ENCODE assay signal across 8 cellular contexts in the genomic region with DNA sequence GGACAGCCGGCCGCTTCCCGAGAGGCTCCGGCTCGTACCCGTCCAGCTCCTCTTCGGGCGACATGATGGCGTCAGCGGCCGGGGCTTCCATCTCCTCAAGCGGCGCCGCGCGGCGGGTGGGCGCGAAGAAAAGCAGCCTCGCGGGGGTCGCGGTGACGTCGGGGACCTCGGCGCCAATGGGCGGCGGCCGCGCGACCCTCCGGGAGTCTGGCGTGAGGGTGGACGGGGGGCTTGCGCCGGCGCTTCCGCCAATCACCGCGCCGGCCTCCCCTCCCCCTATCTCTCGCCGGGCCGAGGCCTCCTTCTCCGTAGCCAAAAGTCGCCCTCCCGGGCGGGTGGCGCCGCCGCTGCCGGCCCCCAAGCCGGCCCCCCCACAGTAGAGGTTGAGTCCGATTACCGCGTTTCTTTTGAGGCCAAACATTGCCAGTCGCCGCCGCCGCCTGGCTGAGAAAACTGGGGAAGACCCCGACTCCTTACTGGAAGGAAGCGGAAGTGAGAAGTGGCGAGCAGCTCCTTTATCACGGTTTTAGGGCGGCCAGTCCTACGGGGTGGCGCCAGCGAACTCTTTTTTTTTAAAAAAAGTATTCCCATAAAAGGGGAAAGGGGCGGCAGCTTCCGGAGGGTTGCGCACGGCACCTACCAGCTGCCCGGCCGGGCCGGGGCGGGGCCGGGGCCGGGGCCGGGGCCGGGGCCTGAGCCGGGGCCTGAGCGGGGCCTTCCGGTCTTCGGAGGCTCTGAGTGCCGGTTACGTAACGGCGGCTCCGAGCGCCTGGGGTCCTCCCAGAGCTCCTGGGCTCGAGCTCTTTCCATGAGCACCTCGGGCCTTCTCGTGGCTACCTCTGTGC. TPM values are rescaled to one million over a fixed set of nuclear protein-coding genes. Genes with fewer than 3 reads are reported as not detected.
DNase-seq lines count a peak whose midpoint lies in the region; ATAC-seq and TF ChIP-seq lines count a peak whose summit lies in the region.

A gene (minus strand): TSS at position 501 of the 845 bp plus-strand sequence. CDS start 80 bp downstream, at position 421.

- peaks cover 25 to 39% (median 29%) of the 10 kb centered on the region in 7 donors for H3K4me1 Mint-ChIP-seq in naive thymus-derived CD4-positive, alpha-beta T cell
- H3K4me1 Mint-ChIP-seq in stimulated activated memory B cell treated with anti-CD40 and anti-IgM and Interleukin-4, amounts not matched to agents 10 μg/mL and 1 μg/mL and 100 μg/mL, for 72 hours = peaks cover 41% of the 10 kb centered on the region

- no peak for TF ChIP-seq CTCF in DND-41 (IDR thresholded peaks at IDR 0.05; ENCODE audit: borderline replicate concordance, extremely low read depth, low read length, poor library complexity, severe bottlenecking)

- POLR2A ChIA-PET in naive thymus-derived CD4-positive, alpha-beta T cell (lab: Charles Lee) = interaction anchor here (0.8 to 18.9 kb wide), 17 partner anchors 10 to 578 kb away, joined by 3 to 1237 read pairs (median 5); a partner anchor contains a TSS

- intact Hi-C loops in naive thymus-derived CD4-positive, alpha-beta T cell (cut with micrococcal nuclease) = loop anchor here (1.0 to 2.0 kb wide), 9 partner anchors 12 to 343 kb away; a partner anchor contains a TSS

- H3K9me3 Mint-ChIP-seq in naive thymus-derived CD4-positive, alpha-beta T cell = peaks cover 0 to 9% (median 0%) of the 10 kb centered on the region in 11 donors
- no peaks in the 10 kb centered on the region for H3K9me3 Mint-ChIP-seq in stimulated activated memory B cell treated with anti-CD40 and anti-IgM and Interleukin-4, amounts not matched to agents 10 μg/mL and 1 μg/mL and 100 μg/mL, for 72 hours

- peak within 1 kb of the TSS; percentile 88 for H3K27ac ChIP-seq in DND-41 (ENCODE audit: low read length)
- H3K27ac ChIP-seq in naive thymus-derived CD4-positive, alpha-beta T cell (ENCODE audit: low read depth, low read length) = peak within 1 kb of the TSS; percentile 97

- peak within 1 kb of the TSS; percentile 96 to 99 (median 98) for H3K27ac Mint-ChIP-seq in naive thymus-derived CD4-positive, alpha-beta T cell
- peak within 1 kb of the TSS; percentile 95 for H3K27ac Mint-ChIP-seq in stimulated activated memory B cell treated with anti-CD40 and anti-IgM and Interleukin-4, amounts not matched to agents 10 μg/mL and 1 μg/mL and 100 μg/mL, for 72 hours

- H2AFZ ChIP-seq in DND-41 (ENCODE audit: low read depth, low read length) = peak within 1 kb of the TSS; percentile 80

- no peaks in the 10 kb centered on the region for H3K27me3 ChIP-seq in DND-41 (ENCODE audit: insufficient read depth, low read length, poor library complexity)
- no peaks in the 10 kb centered on the region for H3K27me3 ChIP-seq in naive thymus-derived CD4-positive, alpha-beta T cell (ENCODE audit: control insufficient read depth in 2 of 2, insufficient read depth in 2 of 2, low read length in 2 of 2)

- peaks cover 47% of the 10 kb centered on the region for H3K36me3 ChIP-seq in DND-41 (ENCODE audit: insufficient read depth, low read length)
- peaks cover 36 to 48% (median 37%) of the 10 kb centered on the region in 3 experiments for H3K36me3 ChIP-seq in naive thymus-derived CD4-positive, alpha-beta T cell (ENCODE audit: control insufficient read depth in 2 of 3, insufficient read depth in 3 of 3, low read length in 3 of 3)

- peak within 1 kb of the TSS; percentile 95 for H3K9ac ChIP-seq in DND-41 (ENCODE audit: low read depth, low read length)

- H3K4me2 ChIP-seq in DND-41 (ENCODE audit: insufficient read depth, low read length) = peak within 1 kb of the TSS; percentile 84

- peaks cover 41% of the 10 kb centered on the region for H3K4me1 ChIP-seq in DND-41 (ENCODE audit: insufficient read depth, low read length)
- H3K4me1 ChIP-seq in naive thymus-derived CD4-positive, alpha-beta T cell (ENCODE audit: control insufficient read depth in 2 of 2, insufficient read depth in 2 of 2, low read length in 2 of 2) = peaks cover 3 to 15% of the 10 kb centered on the region in 2 donors

- peak within 1 kb of the TSS; percentile 92 to 99 (median 95) for H3K4me3 Mint-ChIP-seq in naive thymus-derived CD4-positive, alpha-beta T cell
- peak within 1 kb of the TSS; percentile 99 for H3K4me3 Mint-ChIP-seq in stimulated activated memory B cell treated with anti-CD40 and anti-IgM and Interleukin-4, amounts not matched to agents 10 μg/mL and 1 μg/mL and 100 μg/mL, for 72 hours

- peak; percentile 92 for DNase-seq in DND-41
- peak; percentile 96 to 97 for DNase-seq in Kasumi-1 (lab: John Stamatoyannopoulos, UW)
- peak; percentile 98 for DNase-seq in RPMI8226
- DNase-seq in activated T-helper 1 cell treated with anti-CD3 and anti-CD28 coated beads, Interleukin-2, amount 50 U/mL, for 16 hours (ENCODE audit: low read depth in 1 of 2, low spot score in 1 of 2) = peak; percentile 62 to 80
- peak; percentile 98 for DNase-seq in fibroblast of gingiva (ENCODE audit: low read depth)
- peak; percentile 75 to 88 (median 83) for DNase-seq in naive thymus-derived CD4-positive, alpha-beta T cell

- H3K27me3 Mint-ChIP-seq in naive thymus-derived CD4-positive, alpha-beta T cell = peaks cover 0 to 7% (median 0%) of the 10 kb centered on the region in 5 donors
- no peaks in the 10 kb centered on the region for H3K27me3 Mint-ChIP-seq in stimulated activated memory B cell treated with anti-CD40 and anti-IgM and Interleukin-4, amounts not matched to agents 10 μg/mL and 1 μg/mL and 100 μg/mL, for 72 hours

- ATAC-seq in DND-41 (ENCODE audit: insufficient read depth, low read depth) (peak; percentile 89), GM21825 (IDR thresholded peaks at IDR 0.05; ENCODE audit: unreplicated experiment) (peak; percentile 90)
- peak; percentile 90 for ATAC-seq in naive thymus-derived CD4-positive, alpha-beta T cell
- ATAC-seq in stimulated activated memory B cell treated with anti-CD40 and anti-IgM and Interleukin-4, amounts not matched to agents 10 μg/mL and 1 μg/mL and 100 μg/mL, for 72 hours = peak; percentile 98

- H3K79me2 ChIP-seq in DND-41 (ENCODE audit: insufficient read depth, low read length) = peaks cover 53% of the 10 kb centered on the region

- peaks cover 27 to 50% (median 46%) of the 10 kb centered on the region in 5 donors for H3K36me3 Mint-ChIP-seq in naive thymus-derived CD4-positive, alpha-beta T cell
- peaks cover 51% of the 10 kb centered on the region for H3K36me3 Mint-ChIP-seq in stimulated activated memory B cell treated with anti-CD40 and anti-IgM and Interleukin-4, amounts not matched to agents 10 μg/mL and 1 μg/mL and 100 μg/mL, for 72 hours

- H3K4me3 ChIP-seq in DND-41 (ENCODE audit: low read depth in 1 of 2, low read length in 2 of 2) = peak within 1 kb of the TSS; percentile 78 to 83
- peak within 1 kb of the TSS; percentile 95 for H3K4me3 ChIP-seq in naive thymus-derived CD4-positive, alpha-beta T cell (ENCODE audit: low read length)

- peaks cover 48% of the 10 kb centered on the region for H4K20me1 ChIP-seq in DND-41 (ENCODE audit: insufficient read depth, low read length)

- H3K9me3 ChIP-seq in DND-41 (ENCODE audit: insufficient read depth, low read length, severe bottlenecking) = no peaks in the 10 kb centered on the region
- no peaks in the 10 kb centered on the region for H3K9me3 ChIP-seq in naive thymus-derived CD4-positive, alpha-beta T cell (ENCODE audit: control insufficient read depth in 2 of 3, low read length in 3 of 3)

- CTCF ChIA-PET in naive thymus-derived CD4-positive, alpha-beta T cell (lab: Charles Lee) = interaction anchor here (0.8 to 17.1 kb wide), 7 partner anchors 9 to 49 kb away, joined by 3 to 300 read pairs (median 5); a partner anchor contains a TSS

RNA-seq across cellular contexts. Expression of the gene that starts here (rescaled TPM):
- 1,000 to 10,000 TPM in 1 of 5 experiments, 100 to 1,000 TPM in 4; 302 to 1,400 (median 377) TPM for total RNA-seq in naive thymus-derived CD4-positive, alpha-beta T cell
- polyA plus RNA-seq in naive thymus-derived CD4-positive, alpha-beta T cell = 100 to 1,000 TPM; 171 to 172 TPM

Comparison
In these comparisons a context has a peak if more than half of its experiments do, and no peak if none do; other contexts are left out.
1. Peak in every context shown above with its lines: DNase-seq, ATAC-seq, H3K4me3 ChIP-seq and H3K27ac ChIP-seq.